12 cellular contexts compared by ENCODE assay signal in genomic region chrX:154094833-154095232, GRCh38. TPM values are rescaled to one million over a fixed set of nuclear protein-coding genes. Genes with fewer than 3 reads are reported as not detected.
DNase-seq lines count a peak whose midpoint lies in the region; ATAC-seq and TF ChIP-seq lines count a peak whose summit lies in the region.
"Had no signal": no experiment of that assay in that cellular context is flagged by ENCODE, and none has a peak within 500 bp of the region (broad histone marks: within the 10 kb centered on the region; RNA-seq: fewer than 3 reads in every experiment).

No MANE protein-coding gene starts in this region.

- no peak for ATAC-seq in activated CD4-positive, alpha-beta T cell treated with anti-CD3 and anti-CD28 coated beads for 36 hours
- ATAC-seq in stimulated activated memory B cell treated with anti-CD40 and anti-IgM and Interleukin-4, amounts not matched to agents 10 μg/mL and 1 μg/mL and 100 μg/mL, for 72 hours, result no peak
- ATAC-seq in GM19463 (IDR thresholded peaks at IDR 0.05; ENCODE audit: unreplicated experiment), result no peak
- ATAC-seq in GM18858 (IDR thresholded peaks at IDR 0.05; ENCODE audit: unreplicated experiment), result no peak
- ATAC-seq: left colon had no signal

- POLR2A ChIA-PET in activated CD4-positive, alpha-beta T cell treated with anti-CD3 and anti-CD28 coated beads for 36 hours (lab: Charles Lee), result interaction anchor here (0.9 kb wide), 1 partner anchor 12 kb away, joined by 5 read pairs; no protein-coding TSS in a partner anchor
- POLR2A ChIA-PET in activated CD4-positive, alpha-beta memory T cell treated with anti-CD3 and anti-CD28 coated beads, Interleukin-2, amount 10 ng/mL, durations not matched to agents 7 days and 5 days (lab: Charles Lee), result interaction anchor here (0.8 to 2.4 kb wide), 5 partner anchors 12 to 453 kb away, joined by 3 to 6 read pairs (median 5); partner anchors contain the start of gene IKBKG

- TF ChIP-seq CTCF in glutamatergic neuron (IDR thresholded peaks at IDR 0.05; ENCODE audit: partially characterized antibody, unreplicated experiment), result no peak

- no peak for DNase-seq in activated CD4-positive, alpha-beta T cell treated with anti-CD3 and anti-CD28 coated beads for 36 hours
- no peak for DNase-seq in activated CD4-positive, alpha-beta T cell treated with anti-CD3 and anti-CD28 coated beads, Interleukin-2, amount 50 U/mL, for 1 hour
- DNase-seq in activated CD4-positive, alpha-beta memory T cell treated with anti-CD3 and anti-CD28 coated beads, Interleukin-2, amount 10 ng/mL, durations not matched to agents 7 days and 5 days, result no peak
- DNase-seq in glutamatergic neuron (no peak), CD1c-positive myeloid dendritic cell (ENCODE audit: extremely low spot score) (no peak)
- DNase-seq: left colon, NCI-H187, upper lobe of left lung had no signal

- no peaks in the 10 kb centered on the region for H3K27me3 Mint-ChIP-seq in activated CD4-positive, alpha-beta T cell treated with anti-CD3 and anti-CD28 coated beads for 36 hours
- H3K27me3 Mint-ChIP-seq in activated CD4-positive, alpha-beta memory T cell treated with anti-CD3 and anti-CD28 coated beads, Interleukin-2, amount 10 ng/mL, durations not matched to agents 7 days and 5 days, result no peaks in the 10 kb centered on the region
- peaks cover 7% of the 10 kb centered on the region for H3K27me3 Mint-ChIP-seq in glutamatergic neuron (ENCODE audit: unreplicated experiment)
- no peaks in the 10 kb centered on the region for H3K27me3 Mint-ChIP-seq in stimulated activated memory B cell treated with anti-CD40 and anti-IgM and Interleukin-4, amounts not matched to agents 10 μg/mL and 1 μg/mL and 100 μg/mL, for 72 hours

- no peaks in the 10 kb centered on the region for H3K9me3 Mint-ChIP-seq in activated CD4-positive, alpha-beta T cell treated with anti-CD3 and anti-CD28 coated beads for 36 hours (ENCODE audit: low read depth)
- no peaks in the 10 kb centered on the region for H3K9me3 Mint-ChIP-seq in activated CD4-positive, alpha-beta memory T cell treated with anti-CD3 and anti-CD28 coated beads, Interleukin-2, amount 10 ng/mL, durations not matched to agents 7 days and 5 days
- H3K9me3 Mint-ChIP-seq in glutamatergic neuron (ENCODE audit: unreplicated experiment), result peaks cover 5% of the 10 kb centered on the region
- no peaks in the 10 kb centered on the region for H3K9me3 Mint-ChIP-seq in stimulated activated memory B cell treated with anti-CD40 and anti-IgM and Interleukin-4, amounts not matched to agents 10 μg/mL and 1 μg/mL and 100 μg/mL, for 72 hours

- peak overlapping the region; percentile 59 for H3K27ac Mint-ChIP-seq in activated CD4-positive, alpha-beta T cell treated with anti-CD3 and anti-CD28 coated beads for 36 hours
- peak overlapping the region; percentile 70 for H3K27ac Mint-ChIP-seq in activated CD4-positive, alpha-beta memory T cell treated with anti-CD3 and anti-CD28 coated beads, Interleukin-2, amount 10 ng/mL, durations not matched to agents 7 days and 5 days
- H3K27ac Mint-ChIP-seq in glutamatergic neuron (ENCODE audit: unreplicated experiment), result peak overlapping the region; percentile 46
- H3K27ac Mint-ChIP-seq in stimulated activated memory B cell treated with anti-CD40 and anti-IgM and Interleukin-4, amounts not matched to agents 10 μg/mL and 1 μg/mL and 100 μg/mL, for 72 hours, result peak overlapping the region; percentile 27

- H3K4me1 Mint-ChIP-seq in activated CD4-positive, alpha-beta T cell treated with anti-CD3 and anti-CD28 coated beads for 36 hours, result peaks cover 70% of the 10 kb centered on the region
- peaks cover 69% of the 10 kb centered on the region for H3K4me1 Mint-ChIP-seq in activated CD4-positive, alpha-beta memory T cell treated with anti-CD3 and anti-CD28 coated beads, Interleukin-2, amount 10 ng/mL, durations not matched to agents 7 days and 5 days
- H3K4me1 Mint-ChIP-seq in glutamatergic neuron (ENCODE audit: low read depth, unreplicated experiment), result peaks cover 32% of the 10 kb centered on the region
- peaks cover 47% of the 10 kb centered on the region for H3K4me1 Mint-ChIP-seq in stimulated activated memory B cell treated with anti-CD40 and anti-IgM and Interleukin-4, amounts not matched to agents 10 μg/mL and 1 μg/mL and 100 μg/mL, for 72 hours

- H3K36me3 Mint-ChIP-seq in activated CD4-positive, alpha-beta T cell treated with anti-CD3 and anti-CD28 coated beads for 36 hours (ENCODE audit: low read depth), result peaks cover 20% of the 10 kb centered on the region
- peaks cover 24% of the 10 kb centered on the region for H3K36me3 Mint-ChIP-seq in activated CD4-positive, alpha-beta memory T cell treated with anti-CD3 and anti-CD28 coated beads, Interleukin-2, amount 10 ng/mL, durations not matched to agents 7 days and 5 days (ENCODE audit: low read depth)
- H3K36me3 Mint-ChIP-seq in glutamatergic neuron (ENCODE audit: unreplicated experiment), result no peaks in the 10 kb centered on the region
- H3K36me3 Mint-ChIP-seq in stimulated activated memory B cell treated with anti-CD40 and anti-IgM and Interleukin-4, amounts not matched to agents 10 μg/mL and 1 μg/mL and 100 μg/mL, for 72 hours, result peaks cover 14% of the 10 kb centered on the region

- CTCF ChIA-PET in activated CD4-positive, alpha-beta T cell treated with anti-CD3 and anti-CD28 coated beads for 36 hours (lab: Charles Lee), result no interaction called here
- CTCF ChIA-PET in activated CD4-positive, alpha-beta memory T cell treated with anti-CD3 and anti-CD28 coated beads, Interleukin-2, amount 10 ng/mL, durations not matched to agents 7 days and 5 days (lab: Charles Lee), result interaction anchor here (1.0 to 1.2 kb wide), 3 partner anchors 29 to 81 kb away, joined by 3 to 5 read pairs (median 3); no protein-coding TSS in a partner anchor

- intact Hi-C loops in activated CD4-positive, alpha-beta T cell treated with anti-CD3 and anti-CD28 coated beads for 36 hours (cut with DNase I, micrococcal nuclease), result loop anchor here in 1 of 2 experiments (5.0 to 10.0 kb wide), 2 partner anchors 370 to 667 kb away; partner anchors contain the start of genes ABCD1, BCAP31 and DKC1

- peak overlapping the region; percentile 81 for H3K4me3 Mint-ChIP-seq in activated CD4-positive, alpha-beta T cell treated with anti-CD3 and anti-CD28 coated beads for 36 hours
- H3K4me3 Mint-ChIP-seq in activated CD4-positive, alpha-beta memory T cell treated with anti-CD3 and anti-CD28 coated beads, Interleukin-2, amount 10 ng/mL, durations not matched to agents 7 days and 5 days, result peak overlapping the region; percentile 97
- H3K4me3 Mint-ChIP-seq in glutamatergic neuron (ENCODE audit: unreplicated experiment), result peak overlapping the region; percentile 93
- peak overlapping the region; percentile 50 for H3K4me3 Mint-ChIP-seq in stimulated activated memory B cell treated with anti-CD40 and anti-IgM and Interleukin-4, amounts not matched to agents 10 μg/mL and 1 μg/mL and 100 μg/mL, for 72 hours

RNA-seq across cellular contexts. Expression of gene MECP2, which starts 2.7 kb away (rescaled TPM):
- total RNA-seq in activated CD4-positive, alpha-beta T cell treated with anti-CD3 and anti-CD28 coated beads for 36 hours, result 10 to 100 TPM; 50.7 to 60.0 TPM
- 10 to 100 TPM; 80.7 to 83.0 TPM for total RNA-seq in activated CD4-positive, alpha-beta memory T cell treated with anti-CD3 and anti-CD28 coated beads, Interleukin-2, amount 10 ng/mL, durations not matched to agents 7 days and 5 days
- total RNA-seq in glutamatergic neuron (ENCODE audit: unreplicated experiment), result 60.0 TPM

RNA-seq across cellular contexts. Expression of gene OPN1LW, which starts 49.2 kb away (rescaled TPM):
- total RNA-seq in activated CD4-positive, alpha-beta T cell treated with anti-CD3 and anti-CD28 coated beads for 36 hours, result not detected
- total RNA-seq in activated CD4-positive, alpha-beta memory T cell treated with anti-CD3 and anti-CD28 coated beads, Interleukin-2, amount 10 ng/mL, durations not matched to agents 7 days and 5 days, result not detected
- 2.6 TPM for total RNA-seq in glutamatergic neuron (ENCODE audit: unreplicated experiment)
- total RNA-seq: left colon, SJSA1, upper lobe of left lung had no signal
